10 cellular contexts compared by ENCODE assay signal in the genomic region with DNA sequence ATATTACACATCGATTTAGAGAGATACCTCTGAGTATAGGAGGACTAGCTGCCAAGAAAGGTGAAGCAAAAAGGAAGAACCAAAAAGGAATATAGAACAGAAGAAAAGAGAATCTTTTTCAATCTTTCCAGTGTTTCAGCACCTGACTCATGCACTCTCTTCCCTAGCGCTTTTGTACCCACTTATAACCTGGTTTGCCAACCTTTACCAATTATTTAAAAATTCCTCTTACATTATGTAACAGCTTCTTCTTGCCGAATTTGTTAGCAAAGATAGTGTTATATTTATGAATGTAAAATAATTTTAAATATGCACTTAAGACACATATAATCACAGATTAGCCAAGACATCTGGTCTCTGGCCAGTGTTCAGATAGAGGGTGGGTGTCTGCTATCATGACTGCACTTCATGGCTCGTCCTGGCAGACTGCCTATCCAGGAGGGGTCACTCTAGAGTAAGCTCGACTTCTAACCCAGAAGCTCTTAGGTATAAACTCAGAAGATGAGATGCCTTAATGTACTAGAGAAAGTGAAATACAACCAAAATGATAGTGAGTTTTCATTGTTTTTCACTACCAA.
A peak's percentile ranks its signal among the peaks of the same experiment; 100 is the strongest.
DNase-seq lines count a peak whose midpoint lies in the region; ATAC-seq, FAIRE-seq and TF ChIP-seq lines count a peak whose summit lies in the region.
"Had no signal": no experiment of that assay in that cellular context is flagged by ENCODE, and none has a peak within 500 bp of the region (broad histone marks: within the 10 kb centered on the region; RNA-seq: fewer than 3 reads in every experiment).

No MANE protein-coding gene starts in this region.

- H3K4me1 Mint-ChIP-seq in astrocyte (ENCODE audit: low read depth, unreplicated experiment) = peaks cover 3% of the 10 kb centered on the region

- no peak overlapping the region for H3K4me3 ChIP-seq in DND-41 (ENCODE audit: low read depth in 1 of 2, low read length in 2 of 2)
- H3K4me3 ChIP-seq in astrocyte (ENCODE audit: insufficient read depth, low read depth, low read length) = no peak overlapping the region
- H3K4me3 ChIP-seq: coronary artery, skin epidermis had no signal

- no peak for FAIRE-seq in astrocyte (lab: Jason Lieb, UNC)

- ATAC-seq in DND-41 (ENCODE audit: insufficient read depth, low read depth) = peak; percentile 73
- ATAC-seq in HG03342 (IDR thresholded peaks at IDR 0.05; ENCODE audit: unreplicated experiment) = no peak
- no peak for ATAC-seq in GM19463 (IDR thresholded peaks at IDR 0.05; ENCODE audit: unreplicated experiment)
- ATAC-seq in GM18511 (IDR thresholded peaks at IDR 0.05; ENCODE audit: unreplicated experiment) = no peak

- H3K4me2 ChIP-seq in DND-41 (ENCODE audit: insufficient read depth, low read length) = no peak overlapping the region
- no peak overlapping the region for H3K4me2 ChIP-seq in astrocyte (ENCODE audit: low read length)

- H3K36me3 ChIP-seq in DND-41 (ENCODE audit: insufficient read depth, low read length) (peaks cover 8% of the 10 kb centered on the region; the same call in 1 of the 2 replicates), astrocyte (ENCODE audit: insufficient read depth, low read length) (no peaks in the 10 kb centered on the region)

- no peaks in the 10 kb centered on the region for H3K9me3 Mint-ChIP-seq in astrocyte (ENCODE audit: unreplicated experiment)

- H3K27ac Mint-ChIP-seq in astrocyte (ENCODE audit: unreplicated experiment) = no peak overlapping the region

- H3K9ac ChIP-seq in DND-41 (ENCODE audit: low read depth, low read length) (no peak overlapping the region), astrocyte (ENCODE audit: low read length) (no peak overlapping the region)

- H3K4me1 ChIP-seq in DND-41 (ENCODE audit: insufficient read depth, low read length) (no peaks in the 10 kb centered on the region), astrocyte (ENCODE audit: insufficient read depth, low read length) (peaks cover 9% of the 10 kb centered on the region)

- H3K27me3 ChIP-seq in DND-41 (ENCODE audit: insufficient read depth, low read length, poor library complexity) (no peaks in the 10 kb centered on the region), astrocyte (ENCODE audit: insufficient read depth, low read length) (no peaks in the 10 kb centered on the region)

- peak; percentile 44 for TF ChIP-seq CTCF in DND-41 (IDR thresholded peaks at IDR 0.05; ENCODE audit: borderline replicate concordance, extremely low read depth, low read length, poor library complexity, severe bottlenecking)
- peak; percentile 12 for TF ChIP-seq CTCF in astrocyte (IDR thresholded peaks at IDR 0.05; ENCODE audit: insufficient read depth, low read depth, low read length)

- H3K4me3 Mint-ChIP-seq in astrocyte (ENCODE audit: unreplicated experiment) = no peak overlapping the region

- no peaks in the 10 kb centered on the region for H3K9me3 ChIP-seq in DND-41 (ENCODE audit: insufficient read depth, low read length, severe bottlenecking)
- H3K9me3 ChIP-seq in astrocyte (ENCODE audit: insufficient read depth, low read depth, low read length) = no peaks in the 10 kb centered on the region

- DNase-seq in DND-41 (peak; percentile 23), HT-29 (ENCODE audit: low spot score) (peak; percentile 46), astrocyte (ENCODE audit: low read depth) (peak; percentile 23), left kidney (ENCODE audit: low read depth, low spot score) (peak; percentile 14), COLO668 (lab: John Stamatoyannopoulos, UW; ENCODE audit: unreplicated experiment) (no peak)

- H2AFZ ChIP-seq in DND-41 (ENCODE audit: low read depth, low read length) (no peak overlapping the region), astrocyte (ENCODE audit: low read depth, low read length) (no peak overlapping the region)

- H3K27me3 Mint-ChIP-seq in astrocyte (ENCODE audit: low read depth, unreplicated experiment) = no peaks in the 10 kb centered on the region

- H3K79me2 ChIP-seq in DND-41 (ENCODE audit: insufficient read depth, low read length) = no peaks in the 10 kb centered on the region
- no peaks in the 10 kb centered on the region for H3K79me2 ChIP-seq in astrocyte (ENCODE audit: insufficient read depth, low read length)

- peaks cover 2% of the 10 kb centered on the region for H3K36me3 Mint-ChIP-seq in astrocyte (ENCODE audit: low read depth, unreplicated experiment)

- no peak overlapping the region for H3K27ac ChIP-seq in DND-41 (ENCODE audit: low read length)
- H3K27ac ChIP-seq in astrocyte (ENCODE audit: low read depth, low read length) = no peak overlapping the region
- H3K27ac ChIP-seq: coronary artery had no signal

- H4K20me1 ChIP-seq in DND-41 (ENCODE audit: insufficient read depth, low read length) = no peaks in the 10 kb centered on the region
- H4K20me1 ChIP-seq in astrocyte (ENCODE audit: insufficient read depth, low read length) = no peaks in the 10 kb centered on the region
